3 cellular contexts compared by ENCODE assay signal in genomic region chr2:169596546-169596945, GRCh38.
TF ChIP-seq lines count a peak whose summit lies in the region.
"Not testable (repeated sequence)": the region's sequence is repeated elsewhere in the genome, so short reads cannot be mapped to it uniquely, and the experiment has no call there.

No MANE protein-coding gene starts in this region.

TF ChIP-seq in HEK293, 187 proteins besides CTCF, POLR2A, EP300 and RAD21:
- 0 out of 2 replicates have a peak, but pooled peaks have one; percentile 14 for TF ChIP-seq ZNF600 (tag by site-specific recombination; IDR thresholded peaks at IDR 0.05)

TF ChIP-seq in K562, 482 proteins besides CTCF, POLR2A, EP300 and RAD21:
- peak in 1 of 2 experiments; percentile 32; a peak in 1 of 4 replicates for TF ChIP-seq KDM1A (IDR thresholded peaks at IDR 0.05)
- not testable (repeated sequence) for TF ChIP-seq CEBPG (CRISPR knock-in tag; IDR thresholded peaks at IDR 0.05)
- TF ChIP-seq CEBPG (tag; conservative IDR thresholded peaks at IDR 0.05 in 1 of 2, IDR thresholded peaks at IDR 0.05 in 1 of 2), result peak in 1 of 2 experiments; percentile 33; a peak in 1 of 4 replicates
- peak; percentile 57 for TF ChIP-seq CEBPB (tag; IDR thresholded peaks at IDR 0.05)

TF ChIP-seq in HepG2, 621 proteins besides CTCF, POLR2A, EP300 and RAD21:
- peak; percentile 30; the same call in 1 of the 2 replicates for TF ChIP-seq CEBPG (CRISPR knock-in tag; IDR thresholded peaks at IDR 0.05)
- TF ChIP-seq CEBPB (IDR thresholded peaks at IDR 0.05; ENCODE audit: borderline replicate concordance, low read depth, low read length), result peak; percentile 58
- peak; percentile 41; the same call in 1 of the 2 replicates for TF ChIP-seq ZNF770 (CRISPR knock-in tag; IDR thresholded peaks at IDR 0.05)
